In the genomic region with DNA sequence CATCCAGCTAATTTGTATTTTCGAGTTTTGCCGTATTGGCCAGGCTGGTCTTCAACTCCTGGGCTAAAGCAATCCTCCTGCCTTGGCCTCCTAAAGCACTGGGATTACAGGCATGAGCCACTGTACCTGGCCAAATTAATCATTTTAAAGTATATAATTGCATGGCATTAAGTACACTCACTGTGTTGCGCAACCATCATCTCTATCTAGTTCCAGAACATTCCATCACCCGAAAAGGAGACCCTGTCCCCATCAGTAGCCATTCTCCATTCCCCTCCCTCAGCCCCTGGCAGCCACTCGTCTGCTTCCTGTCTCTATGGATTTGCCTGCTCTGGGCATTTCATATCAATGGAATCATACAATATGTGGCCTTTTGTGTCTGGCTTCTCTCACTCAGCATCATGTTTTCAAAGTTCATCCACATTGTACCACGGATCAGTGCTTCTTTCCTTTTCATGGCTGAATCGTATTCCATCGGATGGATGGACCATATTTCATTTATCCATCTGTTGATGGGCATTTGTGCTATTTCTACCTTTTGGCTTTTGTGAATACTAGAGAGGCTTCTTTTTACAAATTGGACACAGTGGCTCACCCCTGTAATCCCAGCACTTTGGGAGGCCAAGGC, we compare ENCODE assay signal across 29 cellular contexts. TPM values are rescaled to one million over a fixed set of nuclear protein-coding genes. Genes with fewer than 3 reads are reported as not detected.
DNase-seq lines count a peak whose midpoint lies in the region; ATAC-seq, FAIRE-seq and TF ChIP-seq lines count a peak whose summit lies in the region.
"Had no signal": no experiment of that assay in that cellular context is flagged by ENCODE, and none has a peak within 500 bp of the region (broad histone marks: within the 10 kb centered on the region; RNA-seq: fewer than 3 reads in every experiment).

No MANE protein-coding gene starts in this region.

- peaks cover 29% of the 10 kb centered on the region for H3K36me3 Mint-ChIP-seq in endothelial cell (ENCODE audit: low read depth, unreplicated experiment)

- peaks cover 2% of the 10 kb centered on the region; the same call in 1 of the 2 replicates for H4K20me1 ChIP-seq in HepG2 (ENCODE audit: insufficient read depth, low read length)

- no peak for TF ChIP-seq RAD21 in HepG2 (CRISPR knock-in tag; IDR thresholded peaks at IDR 0.05)

- peaks cover 20 to 40% of the 10 kb centered on the region in 2 experiments for H3K36me3 ChIP-seq in HepG2 (replicated peaks in 1 of 2; ENCODE audit: control insufficient read depth in 1 of 2, insufficient read depth in 2 of 2, low read length in 2 of 2)
- peaks cover 0 to 40% (median 12%) of the 10 kb centered on the region in 4 donors for H3K36me3 ChIP-seq in right lobe of liver
- peaks cover 37% of the 10 kb centered on the region for H3K36me3 ChIP-seq in lower lobe of right lung

- H3K9me3 Mint-ChIP-seq in endothelial cell (ENCODE audit: unreplicated experiment), result no peaks in the 10 kb centered on the region
- H3K9me3 Mint-ChIP-seq: CD4-positive, alpha-beta memory T cell had no signal

- no peak for TF ChIP-seq EP300 in HepG2 (IDR thresholded peaks at IDR 0.05; ENCODE audit: low read depth in 2 of 2, low read length in 2 of 2)
- TF ChIP-seq EP300 in HepG2 (CRISPR knock-in tag; IDR thresholded peaks at IDR 0.05; ENCODE audit: borderline replicate concordance), result no peak

- H3K9ac ChIP-seq in HepG2 (ENCODE audit: insufficient read depth, low read depth, low read length), result no peak overlapping the region
- H3K9ac ChIP-seq: BLaER1 treated with 17β-estradiol and CSF1 and Interleukin-3, amounts not matched to agents 10 nM and 100 nM had no signal

- TF ChIP-seq POLR2A in HepG2 (IDR thresholded peaks at IDR 0.05; ENCODE audit: insufficient read depth in 1 of 2, low read depth in 2 of 2, low read length in 2 of 2) (no peak), right lobe of liver (IDR thresholded peaks at IDR 0.05) (no peak)

- CTCF ChIA-PET in HepG2 (lab: Yijun Ruan, JAX; ENCODE audit: low intra/inter-chr PET ratio, low total read pairs) (no interaction called here), RWPE1 (lab: Yijun Ruan, JAX) (interaction anchor here (0.7 to 1.3 kb wide), 3 partner anchors 10 to 413 kb away, joined by 3 to 4 read pairs (median 3); no protein-coding TSS in a partner anchor)

- peaks cover 43% of the 10 kb centered on the region for H3K4me1 ChIP-seq in HepG2 (ENCODE audit: insufficient read depth, low read length)
- H3K4me1 ChIP-seq in right lobe of liver, result peaks cover 0 to 18% (median 5%) of the 10 kb centered on the region in 4 donors
- H3K4me1 ChIP-seq in lower lobe of right lung, result peaks cover 4% of the 10 kb centered on the region
- H3K4me1 ChIP-seq: SJCRH30 had no signal

- no peak overlapping the region for H3K4me2 ChIP-seq in HepG2 (ENCODE audit: low read depth, low read length)
- H3K4me2 ChIP-seq: BLaER1 treated with 17β-estradiol and CSF1 and Interleukin-3, amounts not matched to agents 10 nM and 100 nM had no signal

- TF ChIP-seq CTCF in HepG2 (CRISPR knock-in tag; IDR thresholded peaks at IDR 0.05) (no peak), right lobe of liver (IDR thresholded peaks at IDR 0.05) (no peak), RWPE1 (conservative IDR thresholded peaks at IDR 0.05; ENCODE audit: low read depth) (no peak), endothelial cell (IDR thresholded peaks at IDR 0.05; ENCODE audit: unreplicated experiment) (no peak), lower lobe of right lung (IDR thresholded peaks at IDR 0.05) (no peak)

- H3K27me3 Mint-ChIP-seq in endothelial cell (ENCODE audit: unreplicated experiment), result peaks cover 6% of the 10 kb centered on the region
- H3K27me3 Mint-ChIP-seq: CD4-positive, alpha-beta memory T cell had no signal

- no peaks in the 10 kb centered on the region for H3K4me1 Mint-ChIP-seq in endothelial cell (ENCODE audit: unreplicated experiment)

- H3K4me3 ChIP-seq in HepG2 (replicated peaks in 1 of 3; ENCODE audit: insufficient read depth in 1 of 3, low read depth in 2 of 3, low read length in 3 of 3) (no peak overlapping the region), right lobe of liver (no peak overlapping the region), lower lobe of right lung (no peak overlapping the region)
- H3K4me3 ChIP-seq: BLaER1 treated with 17β-estradiol and CSF1 and Interleukin-3, amounts not matched to agents 10 nM and 100 nM; GM12878; SJCRH30 had no signal

- peak overlapping the region; percentile 13 for H3K27ac Mint-ChIP-seq in endothelial cell (ENCODE audit: unreplicated experiment)
- H3K27ac Mint-ChIP-seq: CD4-positive, alpha-beta memory T cell had no signal

- DNase-seq in HepG2 (ENCODE audit: low spot score), result no peak
- no peak for DNase-seq in right lobe of liver
- no peak for DNase-seq in RWPE1 (ENCODE audit: low spot score)
- DNase-seq in endothelial cell (ENCODE audit: low spot score), result no peak
- no peak for DNase-seq in stimulated activated CD8-positive, alpha-beta memory T cell treated with anti-CD3 and anti-CD28 coated beads, Interleukin-4, amount 100 ng/mL, for 48 hours
- no peak for DNase-seq in NCI-H2227 (lab: John Stamatoyannopoulos, UW; ENCODE audit: unreplicated experiment)
- no peak for DNase-seq in lower lobe of right lung
- DNase-seq: AML-193; CD4-positive, alpha-beta memory T cell; COR-L47; EL; GDM1; H7; Kasumi-1; MV-4-11; NCI-H1105; NCI-H1436 treated with DMSO at 0.1 percent for 48 hours; NCI-H187 treated with DMSO at 0.1 percent for 48 hours; NCI-H2171 treated with DMSO at 0.1 percent for 48 hours; NCI-H446; NCI-H524 treated with DMSO at 0.1 percent for 48 hours; NCI-H774; SJCRH30 had no signal

- no peaks in the 10 kb centered on the region; a peak in 1 of 5 replicates for H3K27me3 ChIP-seq in HepG2 (ENCODE audit: control insufficient read depth in 1 of 2, insufficient read depth in 2 of 2, low read length in 2 of 2)
- no peaks in the 10 kb centered on the region for H3K27me3 ChIP-seq in right lobe of liver
- H3K27me3 ChIP-seq in lower lobe of right lung (ENCODE audit: low read depth), result no peaks in the 10 kb centered on the region
- H3K27me3 ChIP-seq: BLaER1 treated with 17β-estradiol and CSF1 and Interleukin-3, amounts not matched to agents 10 nM and 100 nM; SJCRH30 had no signal

- in situ Hi-C loops in HepG2 (cut with HindIII; ENCODE audit: extremely low pct_ligation_motif_present, low pct_unique_long_range_greater_than_20kb), result no loop called here

- no peak overlapping the region for H2AFZ ChIP-seq in HepG2 (ENCODE audit: low read length)

- POLR2A ChIA-PET in HepG2 (lab: Yijun Ruan, JAX) (interaction anchor here (1.2 to 1.5 kb wide), 4 partner anchors 10 to 35 kb away, joined by 3 to 5 read pairs (median 4); a partner anchor contains a TSS), RWPE1 (lab: Yijun Ruan, JAX; ENCODE audit: low non-redundant PET) (no interaction called here)

- H3K27ac ChIP-seq in HepG2 (ENCODE audit: extremely low read length, insufficient read depth, low read length) (no peak overlapping the region), right lobe of liver (no peak overlapping the region), RWPE1 (peak overlapping the region; percentile 13; the same call in 1 of the 2 replicates), lower lobe of right lung (no peak overlapping the region)
- H3K27ac ChIP-seq: BLaER1 treated with 17β-estradiol and CSF1 and Interleukin-3, amounts not matched to agents 10 nM and 100 nM; SJCRH30 had no signal

- no TSS peak for BruUV-seq in HepG2 (replicated peaks; lab: Mats Ljungman, UMichigan)

- no peak overlapping the region for H3K4me3 Mint-ChIP-seq in endothelial cell (ENCODE audit: unreplicated experiment)
- H3K4me3 Mint-ChIP-seq: CD4-positive, alpha-beta memory T cell had no signal

- intact Hi-C loops in HepG2 (cut with micrococcal nuclease; ENCODE audit: unreplicated experiment), result no loop called here
- intact Hi-C loops in right lobe of liver (cut with DNase I), result loop anchor here in 1 of 2 donors (5.0 kb wide), 1 partner anchor 59 kb away; no protein-coding TSS in a partner anchor
- intact Hi-C loops in lower lobe of right lung (cut with DNase I), result no loop called here

- no peak for ATAC-seq in HepG2
- ATAC-seq in right lobe of liver, result no peak
- ATAC-seq in lower lobe of right lung, result no peak
- ATAC-seq: GM12878, Right ventricle myocardium inferior, SK-N-SH treated with all-trans-retinoic acid at 6 μM for 48 hours had no signal

- no peaks in the 10 kb centered on the region for H3K9me3 ChIP-seq in HepG2 (ENCODE audit: low read length)
- no peaks in the 10 kb centered on the region for H3K9me3 ChIP-seq in right lobe of liver
- H3K9me3 ChIP-seq in lower lobe of right lung, result no peaks in the 10 kb centered on the region

- 96% methylated on average over 8 of the region's 8 CpGs for WGBS in HepG2 (ENCODE audit: low lambda C conversion rate)
- WGBS in right lobe of liver (ENCODE audit: insufficient coverage, low coverage, low lambda C conversion rate, missing lambda C conversion rate), result 88% methylated on average over 7 of the region's 8 CpGs

- FAIRE-seq in HepG2 (lab: Jason Lieb, UNC), result no peak
- FAIRE-seq: A204.1, GM12878 had no signal

- peaks cover 5% of the 10 kb centered on the region for H3K79me2 ChIP-seq in HepG2 (ENCODE audit: insufficient read depth, low read length)

RNA-seq across cellular contexts. Expression of a gene that starts 13.1 kb away (rescaled TPM):
- total RNA-seq in HepG2 (2016; rRNA removed; fragmentation: Illumina TruSeq; extraction: Trizol) (56.6 and 57.7 TPM in 2 replicates), right lobe of liver (10 to 100 TPM; 33.0 to 55.5 (median 40.7) TPM), endothelial cell (ENCODE audit: unreplicated experiment) (32.1 TPM), lower lobe of right lung (40.9 TPM)
- 13.1 and 14.4 TPM in 2 replicates for total RNA-seq in HepG2 (2016; cell fraction: cytosol; rRNA removed; fragmentation: Illumina TruSeq; extraction: Trizol; ENCODE audit: low read depth)
- 51.1 and 64.9 TPM in 2 replicates for total RNA-seq in HepG2 (2016; cell fraction: insoluble cytoplasmic fraction; rRNA removed; fragmentation: Illumina TruSeq; extraction: Trizol)
- total RNA-seq in HepG2 (2016; cell fraction: membrane; rRNA removed; fragmentation: Illumina TruSeq; extraction: Trizol), result 36.0 and 36.7 TPM in 2 replicates
- total RNA-seq in HepG2 (2016; cell fraction: nucleus; rRNA removed; fragmentation: Illumina TruSeq; extraction: Trizol), result 30.3 and 33.5 TPM in 2 replicates
- polyA plus RNA-seq in HepG2 (2011; rRNA removed), result 53.1 and 64.3 TPM in 2 replicates
- 37.2 and 38.6 TPM in 2 replicates for polyA plus RNA-seq in HepG2 (2011; cell fraction: cytosol; rRNA removed)
- 97.0 and 102 TPM in 2 replicates for polyA plus RNA-seq in HepG2 (2011; cell fraction: nucleus; rRNA removed)
- 26.8 and 28.6 TPM in 2 replicates for polyA plus RNA-seq in HepG2 (2012)
- polyA plus RNA-seq in HepG2 (2016; cell fraction: cytosol; fragmentation: Illumina TruSeq; extraction: Trizol; ENCODE audit: low read depth), result 15.6 and 16.2 TPM in 2 replicates
- polyA plus RNA-seq in HepG2 (2016; cell fraction: insoluble cytoplasmic fraction; fragmentation: Illumina TruSeq; extraction: Trizol; ENCODE audit: low read depth), result 40.6 and 44.1 TPM in 2 replicates
- polyA plus RNA-seq in HepG2 (2016; cell fraction: membrane; fragmentation: Illumina TruSeq; extraction: Trizol; ENCODE audit: low read depth), result 22.8 and 23.5 TPM in 2 replicates
- 51.1 and 66.5 TPM in 2 replicates for polyA plus RNA-seq in HepG2 (2016; cell fraction: nucleus; fragmentation: Illumina TruSeq; extraction: Trizol; ENCODE audit: insufficient read depth, low read depth)
- polyA minus RNA-seq in HepG2 (2011; rRNA and poly(A)+ RNA removed; ENCODE audit: low replicate concordance), result 22.4 and 187 TPM in 2 replicates
- 44.1 and 52.6 TPM in 2 replicates for polyA minus RNA-seq in HepG2 (2011; cell fraction: cytosol; rRNA and poly(A)+ RNA removed)
- polyA minus RNA-seq in HepG2 (2011; cell fraction: nucleus; rRNA and poly(A)+ RNA removed), result 46.4 and 57.7 TPM in 2 replicates

RNA-seq across cellular contexts. Expression of a gene that starts 30.6 kb away (rescaled TPM):
- total RNA-seq in HepG2 (2016; rRNA removed; fragmentation: Illumina TruSeq; extraction: Trizol) (166 and 188 TPM in 2 replicates), right lobe of liver (100 to 1,000 TPM in 2 of 6 experiments, 10 to 100 TPM in 4; 37.6 to 139 (median 47.3) TPM), endothelial cell (ENCODE audit: unreplicated experiment) (166 TPM), lower lobe of right lung (72.3 TPM)
- 129 and 159 TPM in 2 replicates for total RNA-seq in HepG2 (2016; cell fraction: cytosol; rRNA removed; fragmentation: Illumina TruSeq; extraction: Trizol; ENCODE audit: low read depth)
- 185 and 208 TPM in 2 replicates for total RNA-seq in HepG2 (2016; cell fraction: insoluble cytoplasmic fraction; rRNA removed; fragmentation: Illumina TruSeq; extraction: Trizol)
- total RNA-seq in HepG2 (2016; cell fraction: membrane; rRNA removed; fragmentation: Illumina TruSeq; extraction: Trizol), result 248 and 299 TPM in 2 replicates
- total RNA-seq in HepG2 (2016; cell fraction: nucleus; rRNA removed; fragmentation: Illumina TruSeq; extraction: Trizol), result 62.8 and 69.8 TPM in 2 replicates
- 65.8 and 66.8 TPM in 2 replicates for polyA plus RNA-seq in HepG2 (2011; rRNA removed)
- 97.1 and 133 TPM in 2 replicates for polyA plus RNA-seq in HepG2 (2011; cell fraction: cytosol; rRNA removed)
- 51.8 and 54.0 TPM in 2 replicates for polyA plus RNA-seq in HepG2 (2011; cell fraction: nucleus; rRNA removed)
- polyA plus RNA-seq in HepG2 (2012), result 62.7 and 78.9 TPM in 2 replicates
- polyA plus RNA-seq in HepG2 (2016; cell fraction: cytosol; fragmentation: Illumina TruSeq; extraction: Trizol; ENCODE audit: low read depth), result 166 and 238 TPM in 2 replicates
- 205 and 220 TPM in 2 replicates for polyA plus RNA-seq in HepG2 (2016; cell fraction: insoluble cytoplasmic fraction; fragmentation: Illumina TruSeq; extraction: Trizol; ENCODE audit: low read depth)
- polyA plus RNA-seq in HepG2 (2016; cell fraction: membrane; fragmentation: Illumina TruSeq; extraction: Trizol; ENCODE audit: low read depth), result 217 and 267 TPM in 2 replicates
- 105 and 120 TPM in 2 replicates for polyA plus RNA-seq in HepG2 (2016; cell fraction: nucleus; fragmentation: Illumina TruSeq; extraction: Trizol; ENCODE audit: insufficient read depth, low read depth)
- polyA minus RNA-seq in HepG2 (2011; rRNA and poly(A)+ RNA removed; ENCODE audit: low replicate concordance), result 40.8 and 88.8 TPM in 2 replicates
- polyA minus RNA-seq in HepG2 (2011; cell fraction: cytosol; rRNA and poly(A)+ RNA removed), result 24.9 and 32.6 TPM in 2 replicates
- 13.4 and 14.2 TPM in 2 replicates for polyA minus RNA-seq in HepG2 (2011; cell fraction: nucleus; rRNA and poly(A)+ RNA removed)

RNA-seq across cellular contexts. Expression of a gene that starts 32.5 kb away (rescaled TPM):
- total RNA-seq in HepG2 (2016; rRNA removed; fragmentation: Illumina TruSeq; extraction: Trizol) (43.0 and 146 TPM in 2 replicates), right lobe of liver (100 to 1,000 TPM in 2 of 6 experiments, 10 to 100 TPM in 2, 1 to 10 TPM in 1, under 1 TPM in 1; 0.88 to 160 (median 57.5) TPM), endothelial cell (ENCODE audit: unreplicated experiment) (1.3 TPM), lower lobe of right lung (21.2 TPM)
- 42.0 and 45.2 TPM in 2 replicates for total RNA-seq in HepG2 (2016; cell fraction: cytosol; rRNA removed; fragmentation: Illumina TruSeq; extraction: Trizol; ENCODE audit: low read depth)
- total RNA-seq in HepG2 (2016; cell fraction: insoluble cytoplasmic fraction; rRNA removed; fragmentation: Illumina TruSeq; extraction: Trizol), result 37.4 and 148 TPM in 2 replicates
- total RNA-seq in HepG2 (2016; cell fraction: membrane; rRNA removed; fragmentation: Illumina TruSeq; extraction: Trizol), result 53.4 and 57.4 TPM in 2 replicates
- total RNA-seq in HepG2 (2016; cell fraction: nucleus; rRNA removed; fragmentation: Illumina TruSeq; extraction: Trizol), result 112 and 139 TPM in 2 replicates
- polyA plus RNA-seq in HepG2 (2011; rRNA removed), result 422 and 537 TPM in 2 replicates
- polyA plus RNA-seq in HepG2 (2011; cell fraction: cytosol; rRNA removed), result 539 and 794 TPM in 2 replicates
- polyA plus RNA-seq in HepG2 (2011; cell fraction: nucleus; rRNA removed), result 1,510 and 1,558 TPM in 2 replicates
- polyA plus RNA-seq in HepG2 (2012), result 229 and 758 TPM in 2 replicates
- polyA plus RNA-seq in HepG2 (2016; cell fraction: cytosol; fragmentation: Illumina TruSeq; extraction: Trizol; ENCODE audit: low read depth), result 22.2 and 24.9 TPM in 2 replicates
- 49.2 and 57.0 TPM in 2 replicates for polyA plus RNA-seq in HepG2 (2016; cell fraction: insoluble cytoplasmic fraction; fragmentation: Illumina TruSeq; extraction: Trizol; ENCODE audit: low read depth)
- polyA plus RNA-seq in HepG2 (2016; cell fraction: membrane; fragmentation: Illumina TruSeq; extraction: Trizol; ENCODE audit: low read depth), result 30.8 and 31.5 TPM in 2 replicates
- polyA plus RNA-seq in HepG2 (2016; cell fraction: nucleus; fragmentation: Illumina TruSeq; extraction: Trizol; ENCODE audit: insufficient read depth, low read depth), result 315 and 334 TPM in 2 replicates
- 4.5 and 440 TPM in 2 replicates for polyA minus RNA-seq in HepG2 (2011; rRNA and poly(A)+ RNA removed; ENCODE audit: low replicate concordance)
- polyA minus RNA-seq in HepG2 (2011; cell fraction: cytosol; rRNA and poly(A)+ RNA removed), result 366 and 433 TPM in 2 replicates
- 115 and 151 TPM in 2 replicates for polyA minus RNA-seq in HepG2 (2011; cell fraction: nucleus; rRNA and poly(A)+ RNA removed)
- polyA plus RNA-seq: CD4-positive, alpha-beta memory T cell had no signal

RNA-seq across cellular contexts. Expression of a gene that starts 43.9 kb away (rescaled TPM):
- 0.13 TPM in 1 of 2 replicates, not detected in the other for total RNA-seq in HepG2 (2016; rRNA removed; fragmentation: Illumina TruSeq; extraction: Trizol)
- total RNA-seq in HepG2 (2016; cell fraction: cytosol; rRNA removed; fragmentation: Illumina TruSeq; extraction: Trizol; ENCODE audit: low read depth), result 0.20 TPM in 1 of 2 replicates, not detected in the other
- 0.11 TPM in 1 of 2 replicates, not detected in the other for total RNA-seq in HepG2 (2016; cell fraction: insoluble cytoplasmic fraction; rRNA removed; fragmentation: Illumina TruSeq; extraction: Trizol)
- total RNA-seq in HepG2 (2016; cell fraction: membrane; rRNA removed; fragmentation: Illumina TruSeq; extraction: Trizol), result 0.17 and 0.19 TPM in 2 replicates
- total RNA-seq in HepG2 (2016; cell fraction: nucleus; rRNA removed; fragmentation: Illumina TruSeq; extraction: Trizol), result 0.25 TPM in 1 of 2 replicates, not detected in the other
- polyA plus RNA-seq in HepG2 (2011; rRNA removed), result 0.53 and 0.85 TPM in 2 replicates
- 0.66 and 0.68 TPM in 2 replicates for polyA plus RNA-seq in HepG2 (2011; cell fraction: cytosol; rRNA removed)
- 0.16 and 0.35 TPM in 2 replicates for polyA plus RNA-seq in HepG2 (2011; cell fraction: nucleus; rRNA removed)
- 0.11 and 0.13 TPM in 2 replicates for polyA plus RNA-seq in HepG2 (2012)
- 0.05 TPM in 1 of 2 replicates, not detected in the other for polyA plus RNA-seq in HepG2 (2016; cell fraction: cytosol; fragmentation: Illumina TruSeq; extraction: Trizol; ENCODE audit: low read depth)
- polyA plus RNA-seq in HepG2 (2016; cell fraction: insoluble cytoplasmic fraction; fragmentation: Illumina TruSeq; extraction: Trizol; ENCODE audit: low read depth), result 0.12 and 0.15 TPM in 2 replicates
- 0.13 TPM in 1 of 2 replicates, not detected in the other for polyA plus RNA-seq in HepG2 (2016; cell fraction: membrane; fragmentation: Illumina TruSeq; extraction: Trizol; ENCODE audit: low read depth)
- not detected in 2 replicates for polyA plus RNA-seq in HepG2 (2016; cell fraction: nucleus; fragmentation: Illumina TruSeq; extraction: Trizol; ENCODE audit: insufficient read depth, low read depth)
- 0.60 TPM in 1 of 2 replicates, not detected in the other for polyA minus RNA-seq in HepG2 (2011; rRNA and poly(A)+ RNA removed; ENCODE audit: low replicate concordance)
- polyA minus RNA-seq in HepG2 (2011; cell fraction: cytosol; rRNA and poly(A)+ RNA removed), result 0.40 and 0.70 TPM in 2 replicates
- polyA minus RNA-seq in HepG2 (2011; cell fraction: nucleus; rRNA and poly(A)+ RNA removed), result 0.25 TPM in 1 of 2 replicates, not detected in the other
- 10 to 100 TPM in 1 of 6 experiments, 1 to 10 TPM in 5; 1.9 to 12.6 (median 3.2) TPM for total RNA-seq in right lobe of liver
- total RNA-seq in endothelial cell (ENCODE audit: unreplicated experiment), result not detected
- total RNA-seq in lower lobe of right lung, result 35.4 TPM
- total RNA-seq: M059J, SJCRH30 had no signal
